Comparison of ENCODE assay signal across 8 cellular contexts in genomic region chr14:73457935-73458218, GRCh38. TPM values are rescaled to one million over a fixed set of nuclear protein-coding genes. Genes with fewer than 3 reads are reported as not detected.
DNase-seq lines count a peak whose midpoint lies in the region; ATAC-seq and TF ChIP-seq lines count a peak whose summit lies in the region.

No MANE protein-coding gene starts in this region.

- peak overlapping the region; percentile 82 for H4K12ac ChIP-seq in trophoblast cell (ENCODE audit: low read depth, low read length)

- H3K27ac ChIP-seq in fibroblast of lung (ENCODE audit: insufficient read depth, low read length), result peak overlapping the region; percentile 86
- peak overlapping the region; percentile 81 for H3K27ac ChIP-seq in trophoblast cell (ENCODE audit: low read depth, low read length)

- no peak overlapping the region for H3K23ac ChIP-seq in trophoblast cell (ENCODE audit: low read length)

- no peaks in the 10 kb centered on the region for H3K27me3 ChIP-seq in fibroblast of lung (ENCODE audit: control insufficient read depth, insufficient read depth, low read length)
- H3K27me3 ChIP-seq in trophoblast cell (ENCODE audit: insufficient read depth, low read length), result no peaks in the 10 kb centered on the region

- peaks cover 9% of the 10 kb centered on the region for H3K79me1 ChIP-seq in trophoblast cell (ENCODE audit: low read length)

- H3K4me1 ChIP-seq in fibroblast of lung (ENCODE audit: control insufficient read depth, extremely low read depth, insufficient read depth, low read length) (peaks cover 30% of the 10 kb centered on the region), trophoblast cell (ENCODE audit: control insufficient read depth in 1 of 2, insufficient read depth in 2 of 2, low read length in 2 of 2) (peaks cover 0 to 2% of the 10 kb centered on the region in 2 experiments)

- TF ChIP-seq CTCF in fibroblast of lung (conservative IDR thresholded peaks at IDR 0.05 in 1 of 2, IDR thresholded peaks at IDR 0.05 in 1 of 2; ENCODE audit: low read depth in 1 of 2, low read length in 2 of 2), result no peak

- peak overlapping the region; percentile 80 for H4K91ac ChIP-seq in trophoblast cell (ENCODE audit: low read depth, low read length)

- peak overlapping the region; percentile 3 for H2AK5ac ChIP-seq in trophoblast cell (ENCODE audit: low read length)

- peaks cover 2% of the 10 kb centered on the region for H4K20me1 ChIP-seq in fibroblast of lung (ENCODE audit: control insufficient read depth, extremely low read depth, insufficient read depth, low read length)

- no peaks in the 10 kb centered on the region for H3K27me3 Mint-ChIP-seq in T-helper 2 cell treated with Interferon-gamma antibody and Interleukin-4, amounts not matched to agents 5 μg/mL and 100 μg/mL, for 36 hours (ENCODE audit: low read depth)

- H3K9ac ChIP-seq in fibroblast of lung (ENCODE audit: insufficient read depth, low read length) (peak overlapping the region; percentile 78), trophoblast cell (ENCODE audit: low read length) (peak overlapping the region; percentile 79)

- peak overlapping the region; percentile 96 for H3K4me3 Mint-ChIP-seq in T-helper 2 cell treated with Interferon-gamma antibody and Interleukin-4, amounts not matched to agents 5 μg/mL and 100 μg/mL, for 36 hours

- peak overlapping the region; percentile 83 for H3K18ac ChIP-seq in trophoblast cell (ENCODE audit: low read length)

- H3K9me3 ChIP-seq in fibroblast of lung (ENCODE audit: control insufficient read depth, insufficient read depth, low read depth, low read length) (no peaks in the 10 kb centered on the region), trophoblast cell (ENCODE audit: insufficient read depth, low read depth, low read length) (no peaks in the 10 kb centered on the region)

- peak overlapping the region; percentile 64 for H2BK120ac ChIP-seq in trophoblast cell (ENCODE audit: insufficient read depth, low read length, poor library complexity)

- peak overlapping the region; percentile 87 for H3K4ac ChIP-seq in trophoblast cell (ENCODE audit: low read depth, low read length)

- H3K79me2 ChIP-seq in fibroblast of lung (ENCODE audit: control insufficient read depth, insufficient read depth, low read length), result peaks cover 53% of the 10 kb centered on the region
- H3K79me2 ChIP-seq in trophoblast cell (ENCODE audit: control insufficient read depth, insufficient read depth, low read length, poor library complexity), result peaks cover 12% of the 10 kb centered on the region

- no peaks in the 10 kb centered on the region for H3K9me3 Mint-ChIP-seq in T-helper 2 cell treated with Interferon-gamma antibody and Interleukin-4, amounts not matched to agents 5 μg/mL and 100 μg/mL, for 36 hours

- peak overlapping the region; percentile 93 for H3K27ac Mint-ChIP-seq in T-helper 2 cell treated with Interferon-gamma antibody and Interleukin-4, amounts not matched to agents 5 μg/mL and 100 μg/mL, for 36 hours

- peak overlapping the region; percentile 85 for H4K8ac ChIP-seq in trophoblast cell (ENCODE audit: low read depth, low read length)

- peak; percentile 37 for DNase-seq in AG20443 (ENCODE audit: low spot score)
- no peak for DNase-seq in T-helper 2 cell treated with Interferon-gamma antibody and Interleukin-4, amounts not matched to agents 5 μg/mL and 100 μg/mL, for 36 hours (ENCODE audit: low spot score)
- DNase-seq in fibroblast of lung (ENCODE audit: low read depth in 2 of 2), result no peak
- no peak for DNase-seq in trophoblast cell
- DNase-seq in COLO829 (ENCODE audit: low spot score), result no peak
- DNase-seq in activated CD4-positive, CD25-positive, alpha-beta regulatory T cell (lab: John Stamatoyannopoulos, UW), result no peak
- no peak for DNase-seq in NCI-H2107 treated with DMSO at 0.1 percent for 48 hours (lab: John Stamatoyannopoulos, UW; ENCODE audit: unreplicated experiment)

- no CpG with 5 or more reads among the region's 19 CpGs for WGBS in trophoblast cell (ENCODE audit: extremely low coverage, insufficient coverage, insufficient read length)

- H3K4me1 Mint-ChIP-seq in T-helper 2 cell treated with Interferon-gamma antibody and Interleukin-4, amounts not matched to agents 5 μg/mL and 100 μg/mL, for 36 hours (ENCODE audit: low read depth), result peaks cover 31% of the 10 kb centered on the region

- no peak overlapping the region for H2BK12ac ChIP-seq in trophoblast cell (ENCODE audit: low read length)

- peak overlapping the region; percentile 82 for H3K4me2 ChIP-seq in fibroblast of lung (ENCODE audit: extremely low read depth, insufficient read depth, low read length)
- peak overlapping the region; percentile 66 for H3K4me2 ChIP-seq in trophoblast cell (ENCODE audit: low read length)

- peak overlapping the region; percentile 90 for H3K14ac ChIP-seq in trophoblast cell (ENCODE audit: low read length)

- peak overlapping the region; percentile 70 for H2BK5ac ChIP-seq in trophoblast cell (ENCODE audit: low read depth, low read length, poor library complexity)

- H3K36me3 Mint-ChIP-seq in T-helper 2 cell treated with Interferon-gamma antibody and Interleukin-4, amounts not matched to agents 5 μg/mL and 100 μg/mL, for 36 hours (ENCODE audit: low read depth), result peaks cover 4% of the 10 kb centered on the region

- peak overlapping the region; percentile 47 for H2AFZ ChIP-seq in fibroblast of lung (ENCODE audit: low read length)
- peak overlapping the region; percentile 91 for H2AFZ ChIP-seq in trophoblast cell (ENCODE audit: insufficient read depth, low read length, poor library complexity)

- ATAC-seq in GM21529 (IDR thresholded peaks at IDR 0.05; ENCODE audit: unreplicated experiment), result peak; percentile 3

- H3K4me3 ChIP-seq in fibroblast of lung (replicated peaks in 1 of 4; ENCODE audit: control extremely low read depth in 1 of 4, insufficient read depth in 1 of 4, low read depth in 3 of 4, low read length in 4 of 4) (peak overlapping the region; percentile 78 to 94 (median 87)), trophoblast cell (ENCODE audit: low read depth, low read length) (peak overlapping the region; percentile 94)

- H3K36me3 ChIP-seq in fibroblast of lung (ENCODE audit: control insufficient read depth, insufficient read depth, low read length), result no peaks in the 10 kb centered on the region
- H3K36me3 ChIP-seq in trophoblast cell (ENCODE audit: control insufficient read depth in 1 of 2, insufficient read depth in 2 of 2, low read length in 2 of 2), result no peaks in the 10 kb centered on the region

RNA-seq across cellular contexts. Expression of gene NUMB, which starts 0.5 kb away (rescaled TPM):
- total RNA-seq in fibroblast of lung, result 21.3 and 36.0 TPM in 2 replicates
- 107 and 151 TPM in 2 replicates for polyA plus RNA-seq in fibroblast of lung
- 42.1 and 67.8 TPM in 2 replicates for polyA plus RNA-seq in fibroblast of lung (2012)
- polyA minus RNA-seq in fibroblast of lung (ENCODE audit: low replicate concordance), result 210 and 265 TPM in 2 replicates
- polyA plus RNA-seq in trophoblast cell (2013), result 86.2 and 87.0 TPM in 2 replicates

RNA-seq across cellular contexts. Expression of gene RIOX1, which starts 32.9 kb away (rescaled TPM):
- 12.4 and 15.2 TPM in 2 replicates for total RNA-seq in fibroblast of lung
- 5.6 and 8.2 TPM in 2 replicates for polyA plus RNA-seq in fibroblast of lung
- 6.9 and 11.1 TPM in 2 replicates for polyA plus RNA-seq in fibroblast of lung (2012)
- 6.6 and 9.4 TPM in 2 replicates for polyA minus RNA-seq in fibroblast of lung (ENCODE audit: low replicate concordance)
- polyA plus RNA-seq in trophoblast cell (2013), result 5.4 and 5.6 TPM in 2 replicates
